ENCODE assay signal across 1 cellular context in the genomic region with DNA sequence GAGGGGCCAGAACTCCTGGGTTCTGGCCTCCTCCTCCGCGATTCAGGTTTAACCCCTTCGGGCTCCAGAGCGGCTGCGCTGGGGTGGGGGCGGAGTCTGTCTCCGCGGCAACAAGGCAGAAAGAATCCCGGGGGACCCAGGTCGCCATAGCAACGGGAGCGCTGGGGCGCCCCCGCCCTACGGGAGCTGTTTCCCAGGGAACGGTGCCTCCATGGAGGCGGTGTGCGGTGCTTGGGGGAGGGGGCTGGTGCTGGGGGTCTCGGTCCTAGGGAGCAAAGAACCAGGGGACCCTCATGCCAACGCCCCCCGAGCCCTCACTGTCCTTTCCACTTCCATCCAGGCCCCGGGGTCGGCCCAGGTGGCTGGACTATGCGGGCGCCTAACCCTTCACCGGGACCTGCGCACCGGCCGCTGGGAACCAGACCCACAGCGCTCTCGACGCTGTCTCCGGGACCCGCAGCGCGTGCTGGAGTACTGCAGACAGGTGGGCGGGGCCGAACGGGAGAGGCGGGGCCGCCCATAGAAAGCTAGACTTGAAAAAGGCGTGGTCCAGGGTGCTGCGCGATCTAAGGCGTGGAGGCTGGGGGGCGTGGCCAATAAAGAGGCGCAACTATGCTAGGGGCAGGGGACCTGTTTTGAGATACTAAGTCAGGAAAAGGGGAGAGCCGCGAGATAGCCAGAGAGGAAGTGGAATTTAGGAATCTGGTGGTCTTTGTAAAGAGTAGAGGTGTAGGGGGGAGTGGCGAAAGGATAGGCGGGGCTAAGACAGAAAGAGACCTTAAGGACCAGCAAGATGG.
TF ChIP-seq lines count a peak whose summit lies in the region.

No MANE protein-coding gene starts in this region.

TF ChIP-seq in IMR-90, 13 proteins besides CTCF, POLR2A, EP300 and RAD21:
- TF ChIP-seq RCOR1 (IDR thresholded peaks at IDR 0.05; ENCODE audit: insufficient replicate concordance, low read length) (no peak), FOS (IDR thresholded peaks at IDR 0.05; ENCODE audit: low read depth, low read length) (no peak), CEBPB (IDR thresholded peaks at IDR 0.05; ENCODE audit: low read depth, low read length) (no peak), MAZ (IDR thresholded peaks at IDR 0.05; ENCODE audit: borderline replicate concordance, low read depth, low read length) (no peak), CHD1 (IDR thresholded peaks at IDR 0.05; ENCODE audit: low read depth, low read length) (no peak), NFE2L2 (IDR thresholded peaks at IDR 0.05; ENCODE audit: low read depth, low read length) (no peak), MXI1 (IDR thresholded peaks at IDR 0.05; ENCODE audit: borderline replicate concordance, low read depth, low read length) (no peak), MAFK (IDR thresholded peaks at IDR 0.05; ENCODE audit: low read depth, low read length) (no peak), ELK1 (IDR thresholded peaks at IDR 0.05; ENCODE audit: borderline replicate concordance, low read depth, low read length) (no peak)
- TF ChIP-seq, protein P1, sequence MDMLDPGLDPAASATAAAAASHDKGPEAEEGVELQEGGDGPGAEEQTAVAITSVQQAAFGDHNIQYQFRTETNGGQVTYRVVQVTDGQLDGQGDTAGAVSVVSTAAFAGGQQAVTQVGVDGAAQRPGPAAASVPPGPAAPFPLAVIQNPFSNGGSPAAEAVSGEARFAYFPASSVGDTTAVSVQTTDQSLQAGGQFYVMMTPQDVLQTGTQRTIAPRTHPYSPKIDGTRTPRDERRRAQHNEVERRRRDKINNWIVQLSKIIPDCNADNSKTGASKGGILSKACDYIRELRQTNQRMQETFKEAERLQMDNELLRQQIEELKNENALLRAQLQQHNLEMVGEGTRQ (IDR thresholded peaks at IDR 0.05; ENCODE audit: low read depth, low read length): no peak
